Comparison of ENCODE assay signal across 8 cellular contexts in the genomic region with DNA sequence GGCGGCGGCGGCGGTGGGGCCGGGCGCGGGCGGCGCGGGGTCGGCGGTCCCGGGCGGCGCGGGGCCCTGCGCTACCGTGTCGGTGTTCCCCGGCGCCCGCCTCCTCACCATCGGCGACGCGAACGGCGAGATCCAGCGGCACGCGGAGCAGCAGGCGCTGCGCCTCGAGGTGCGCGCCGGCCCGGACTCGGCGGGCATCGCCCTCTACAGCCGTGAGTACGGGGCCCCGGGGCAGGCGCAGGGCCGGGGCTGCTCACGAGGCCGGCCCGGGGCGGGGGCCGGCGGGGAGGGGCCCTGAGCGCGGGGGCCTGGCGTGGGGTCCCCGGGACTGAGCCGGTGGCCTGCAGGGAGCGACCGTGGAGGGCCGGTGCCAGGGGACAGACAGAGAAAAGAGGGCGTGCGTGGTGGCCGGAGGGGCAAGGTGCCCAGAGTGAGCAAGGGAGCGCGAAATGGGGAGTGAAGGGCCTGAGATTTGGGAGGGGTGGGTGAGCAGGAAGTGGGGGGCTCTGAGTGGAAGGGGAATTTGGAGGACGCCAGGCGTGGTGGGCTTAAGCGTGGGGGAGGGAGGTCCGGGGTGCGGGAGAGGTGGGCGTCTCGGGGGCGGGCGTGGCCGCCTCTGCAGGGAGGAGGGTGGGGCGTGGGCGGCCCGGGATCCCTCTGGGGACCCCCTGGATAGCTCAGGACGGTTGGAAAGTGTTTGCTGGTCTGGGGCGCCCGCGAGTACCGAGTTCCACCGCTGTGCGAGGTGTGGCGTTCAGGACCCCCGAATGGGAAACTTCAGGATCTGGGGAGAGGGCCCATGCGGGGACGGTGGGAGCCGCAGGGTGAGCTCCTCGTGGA. TPM values are rescaled to one million over a fixed set of nuclear protein-coding genes. Genes with fewer than 3 reads are reported as not detected.
DNase-seq lines count a peak whose midpoint lies in the region; ATAC-seq and TF ChIP-seq lines count a peak whose summit lies in the region.

No MANE protein-coding gene starts in this region.

- WGBS in heart left ventricle, 4 donors = 1 to 2% (median 1%) methylated on average over 45 to 91 of the region's 91 CpGs
- WGBS in psoas muscle, 3 donors = 0 to 1% (median 1%) methylated on average over 57 to 91 of the region's 91 CpGs

- intact Hi-C loops in CD8-positive, alpha-beta T cell (cut with DNase I, micrococcal nuclease) = loop anchor here (1.0 to 10.0 kb wide), 12 partner anchors 36 to 633 kb away; a partner anchor contains a TSS
- intact Hi-C loops in heart left ventricle (cut with DNase I) = loop anchor here in 6 of 10 donors (1.0 to 5.0 kb wide), 5 partner anchors 35 to 58 kb away; a partner anchor contains a TSS
- intact Hi-C loops in psoas muscle (cut with DNase I) = loop anchor here in 1 of 2 donors (2.0 kb wide), 1 partner anchor 53 kb away; no protein-coding TSS in a partner anchor

- peak overlapping the region; percentile 62 for H3K4me3 ChIP-seq in CD8-positive, alpha-beta T cell (ENCODE audit: low read depth, low read length)
- H3K4me3 ChIP-seq in NT2/D1 (ENCODE audit: insufficient read length, low read depth) (peak overlapping the region; percentile 82), heart left ventricle (peak overlapping the region; percentile 53 to 96 (median 76)), psoas muscle (peak overlapping the region; percentile 87)

- no peaks in the 10 kb centered on the region for H3K9me3 ChIP-seq in CD8-positive, alpha-beta T cell (ENCODE audit: low read length)
- H3K9me3 ChIP-seq in NT2/D1 (ENCODE audit: insufficient read depth, low read length) = no peaks in the 10 kb centered on the region
- H3K9me3 ChIP-seq in heart left ventricle = no peaks in the 10 kb centered on the region
- no peaks in the 10 kb centered on the region for H3K9me3 ChIP-seq in psoas muscle

- peak overlapping the region; percentile 84 for H3K27ac Mint-ChIP-seq in CD8-positive, alpha-beta T cell

- POLR2A ChIA-PET in CD8-positive, alpha-beta T cell (lab: Charles Lee) = interaction anchor here (1.0 to 2.6 kb wide), 2 partner anchors 8 to 36 kb away, joined by 4 to 12 read pairs; a partner anchor contains a TSS

- H3K27me3 ChIP-seq in CD8-positive, alpha-beta T cell (ENCODE audit: insufficient read depth, low read length) = no peaks in the 10 kb centered on the region
- H3K27me3 ChIP-seq in NT2/D1 (ENCODE audit: insufficient read depth, insufficient read length) (no peaks in the 10 kb centered on the region), heart left ventricle (no peaks in the 10 kb centered on the region), psoas muscle (ENCODE audit: insufficient read depth in 3 of 3, low read length in 2 of 3) (no peaks in the 10 kb centered on the region)

- no peaks in the 10 kb centered on the region for H3K9me3 Mint-ChIP-seq in CD8-positive, alpha-beta T cell

- no peaks in the 10 kb centered on the region for H3K27me3 Mint-ChIP-seq in CD8-positive, alpha-beta T cell (ENCODE audit: low read depth)

- H3K4me1 Mint-ChIP-seq in CD8-positive, alpha-beta T cell (ENCODE audit: low read depth) = peaks cover 24% of the 10 kb centered on the region

- TF ChIP-seq POLR2A in heart left ventricle (IDR thresholded peaks at IDR 0.05) = no peak

- no peak for TF ChIP-seq CTCF in CD8-positive, alpha-beta T cell (IDR thresholded peaks at IDR 0.05)
- peak in 1 of 12 donors; percentile 11 for TF ChIP-seq CTCF in heart left ventricle (IDR thresholded peaks at IDR 0.05)
- TF ChIP-seq CTCF in psoas muscle (IDR thresholded peaks at IDR 0.05) = no peak

- peak overlapping the region; percentile 37 for H3K27ac ChIP-seq in CD8-positive, alpha-beta T cell (ENCODE audit: low read depth, low read length)
- H3K27ac ChIP-seq in heart left ventricle (peak overlapping the region in 11 of 12 donors; percentile 64 to 87 (median 79)), psoas muscle (peak overlapping the region; percentile 96)

- H3K4me1 ChIP-seq in CD8-positive, alpha-beta T cell (ENCODE audit: insufficient read depth, low read length) = peaks cover 17% of the 10 kb centered on the region
- H3K4me1 ChIP-seq in NT2/D1 (ENCODE audit: insufficient read depth, insufficient read length) (peaks cover 7% of the 10 kb centered on the region), heart left ventricle (peaks cover 0 to 60% (median 26%) of the 10 kb centered on the region in 12 donors), psoas muscle (peaks cover 31% of the 10 kb centered on the region)

- CTCF ChIA-PET in CD8-positive, alpha-beta T cell (lab: Charles Lee) = interaction anchor here (0.9 to 2.5 kb wide), 7 partner anchors 8 to 170 kb away, joined by 3 to 16 read pairs (median 5); a partner anchor contains a TSS

- H3K36me3 ChIP-seq in CD8-positive, alpha-beta T cell (ENCODE audit: insufficient read depth, low read length) = no peaks in the 10 kb centered on the region
- H3K36me3 ChIP-seq in NT2/D1 (ENCODE audit: insufficient read depth, insufficient read length, low read length) (peaks cover 22% of the 10 kb centered on the region), heart left ventricle (no peaks in the 10 kb centered on the region), psoas muscle (ENCODE audit: insufficient read depth in 1 of 2, low read depth in 1 of 2) (no peaks in the 10 kb centered on the region)

- peak overlapping the region; percentile 89 for H3K4me3 Mint-ChIP-seq in CD8-positive, alpha-beta T cell

- no peak for ATAC-seq in CD8-positive, alpha-beta T cell
- ATAC-seq in GM21723 (IDR thresholded peaks at IDR 0.05; ENCODE audit: unreplicated experiment) = peak; percentile 5
- peak in 1 of 4 donors; percentile 1 for ATAC-seq in heart left ventricle
- no peak for ATAC-seq in psoas muscle

- peaks cover 2% of the 10 kb centered on the region for H3K36me3 Mint-ChIP-seq in CD8-positive, alpha-beta T cell

- peak in 4 of 7 experiments; percentile 19 to 64 (median 36) for DNase-seq in CD8-positive, alpha-beta T cell
- DNase-seq in NT2/D1 (ENCODE audit: low read depth, low spot score) (no peak), heart left ventricle (peak; percentile 49 to 80 (median 55)), psoas muscle (peak; percentile 58 to 81), T1000 (lab: John Stamatoyannopoulos, UW) (no peak), DMS153 (lab: John Stamatoyannopoulos, UW) (no peak)
- DNase-seq in activated naive CD4-positive, alpha-beta T cell treated with Interleukin-2 at 50 U/mL for 16 hours = peak; percentile 29

- H3K9ac ChIP-seq in NT2/D1 (ENCODE audit: insufficient read length, low read depth) = peak overlapping the region; percentile 92

RNA-seq across cellular contexts. Expression of a gene that starts 0.6 kb away (rescaled TPM):
- total RNA-seq in CD8-positive, alpha-beta T cell = 10 to 100 TPM; 18.1 to 21.3 TPM
- 10 to 100 TPM; 22.4 to 39.5 (median 29.3) TPM for total RNA-seq in heart left ventricle
- polyA plus RNA-seq in heart left ventricle = 10 to 100 TPM; 26.9 to 38.6 TPM
- total RNA-seq in psoas muscle = 100 to 1,000 TPM in 2 of 4 donors, 10 to 100 TPM in 2; 59.1 to 105 (median 88.6) TPM
- polyA plus RNA-seq in psoas muscle = 100 to 1,000 TPM in 1 of 3 donors, 10 to 100 TPM in 2; 61.1 to 110 (median 94.7) TPM

RNA-seq across cellular contexts. Expression of a gene that starts 23.7 kb away (rescaled TPM):
- not detected for total RNA-seq in CD8-positive, alpha-beta T cell
- total RNA-seq in heart left ventricle (1 to 10 TPM in 4 of 9 donors, under 1 TPM in 5; 0.21 to 6.0 (median 0.86) TPM), psoas muscle (1 to 10 TPM in 3 of 4 donors, under 1 TPM in 1; 0.30 to 1.8 (median 1.4) TPM)
- polyA plus RNA-seq in heart left ventricle (1 to 10 TPM in 1 of 2 donors, under 1 TPM in 1; 0.23 to 1.1 TPM), psoas muscle (1 to 10 TPM; 1.0 to 2.9 (median 1.3) TPM)

RNA-seq across cellular contexts. Expression of a gene that starts 35.9 kb away (rescaled TPM):
- total RNA-seq in CD8-positive, alpha-beta T cell = 10 to 100 TPM in 1 of 2 experiments, 1 to 10 TPM in 1; 8.2 to 13.5 TPM
- total RNA-seq in heart left ventricle = 10 to 100 TPM; 27.0 to 56.5 (median 35.0) TPM
- 10 to 100 TPM; 44.6 to 76.5 TPM for polyA plus RNA-seq in heart left ventricle
- total RNA-seq in psoas muscle = 10 to 100 TPM; 30.1 to 37.5 (median 34.2) TPM
- 10 to 100 TPM; 54.4 to 79.3 (median 57.6) TPM for polyA plus RNA-seq in psoas muscle

RNA-seq across cellular contexts. Expression of a gene that starts 56.5 kb away (rescaled TPM):
- total RNA-seq in CD8-positive, alpha-beta T cell = 10 to 100 TPM; 25.9 to 27.6 TPM
- total RNA-seq in heart left ventricle (10 to 100 TPM; 11.5 to 27.1 (median 17.3) TPM), psoas muscle (10 to 100 TPM; 12.1 to 18.0 (median 16.7) TPM)
- polyA plus RNA-seq in heart left ventricle (10 to 100 TPM; 21.5 to 38.7 TPM), psoas muscle (10 to 100 TPM; 13.7 to 18.5 (median 18.1) TPM)

RNA-seq across cellular contexts. Expression of a gene that starts 56.7 kb away (rescaled TPM):
- 10 to 100 TPM; 27.9 TPM for total RNA-seq in CD8-positive, alpha-beta T cell
- total RNA-seq in heart left ventricle = 10 to 100 TPM; 10.0 to 29.3 (median 14.5) TPM
- 10 to 100 TPM; 15.5 to 17.3 TPM for polyA plus RNA-seq in heart left ventricle
- total RNA-seq in psoas muscle = 10 to 100 TPM; 12.9 to 24.2 (median 17.0) TPM
- polyA plus RNA-seq in psoas muscle = 10 to 100 TPM; 17.1 to 29.0 (median 20.2) TPM

Comparison
In these comparisons a context has a peak if more than half of its experiments do, and no peak if none do; other contexts are left out.
1. DNase-seq: peak in CD8-positive, alpha-beta T cell (4 of 7), activated naive CD4-positive, alpha-beta T cell treated with Interleukin-2 at 50 U/mL for 16 hours (single experiment), heart left ventricle (5 of 5) and psoas muscle (2 of 2); none in NT2/D1 (single experiment), T1000 (single experiment) and DMS153 (single experiment).
2. H3K27ac ChIP-seq: peak in every context shown above with its lines; median percentile 96 in psoas muscle; 79 in heart left ventricle; 37 in CD8-positive, alpha-beta T cell.
3. Peak in every context shown above with its lines, with median percentiles within 50 percentile points of each other: H3K4me3 ChIP-seq.